ENCODE assay signal across 23 cellular contexts in genomic region chr1:33656467-33656866, GRCh38.
"Had no signal": no experiment of that assay in that cellular context is flagged by ENCODE, and none has a peak within 500 bp of the region (broad histone marks: within the 10 kb centered on the region; RNA-seq: fewer than 3 reads in every experiment).

No MANE protein-coding gene starts in this region.

- H3K27me3 ChIP-seq: brain microvascular endothelial cell, cardiac muscle cell had no signal

- H3K27ac ChIP-seq: brain microvascular endothelial cell, cardiac muscle cell had no signal

- H3K36me3 ChIP-seq: brain microvascular endothelial cell, cardiac muscle cell had no signal

- H3K4me3 ChIP-seq: cardiac muscle cell had no signal

- DNase-seq: activated CD4-positive, alpha-beta memory T cell treated with anti-CD3 and anti-CD28 coated beads for 36 hours; activated CD4-positive, alpha-beta T cell treated with anti-CD3 and anti-CD28 coated beads, Interleukin-2, amount 10 ng/mL, durations not matched to agents 7 days and 5 days; activated CD4-positive, CD25-positive, alpha-beta regulatory T cell; activated CD8-positive, alpha-beta memory T cell treated with anti-CD3 and anti-CD28 coated beads for 24 hours; activated gamma-delta T cell; activated naive CD4-positive, alpha-beta T cell treated with anti-CD3 and anti-CD28 coated beads for 36 hours; activated T-cell treated with anti-CD3 and anti-CD28 coated beads for 4 hours; activated T-cell treated with anti-CD3 and anti-CD28 coated beads, Interleukin-2, amount 50 U/mL, for 48 hours; brain microvascular endothelial cell; IMR-90; Kasumi-1; KBM-7; NCI-H1105; NCI-H1436; NCI-H1694 treated with DMSO at 0.1 percent for 48 hours; NCI-H2029 treated with DMSO at 0.1 percent for 48 hours; NCI-H446 treated with DMSO at 0.1 percent for 48 hours; NCI-H524 treated with DMSO at 0.1 percent for 48 hours; NCI-H82; PC-3; SHP77 treated with DMSO at 0.1 percent for 48 hours; T-helper 9 cell had no signal
